1 cellular context compared by ENCODE assay signal in the genomic region with DNA sequence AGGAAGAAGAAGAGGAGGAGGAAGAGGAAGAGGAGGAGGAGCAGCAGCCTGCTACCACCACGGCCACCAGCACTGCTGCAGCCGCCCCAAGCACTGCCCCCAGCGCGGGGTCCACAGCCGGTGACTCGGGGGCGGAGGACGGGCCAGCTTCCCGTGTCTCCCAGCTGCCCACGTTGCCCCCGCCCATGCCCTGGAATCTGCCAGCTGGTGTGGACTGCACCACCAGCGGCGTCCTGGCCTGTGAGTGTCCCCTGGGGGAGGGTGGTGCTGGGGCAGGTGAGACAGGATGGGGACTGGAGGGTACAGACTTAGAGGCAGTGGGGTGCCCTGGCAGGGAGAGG.
TF ChIP-seq lines count a peak whose summit lies in the region.

No MANE protein-coding gene starts in this region.

TF ChIP-seq in H1, 55 proteins besides CTCF, POLR2A, EP300 and RAD21:
- TF ChIP-seq SP4 (IDR thresholded peaks at IDR 0.05; ENCODE audit: low read length): no peak
- TF ChIP-seq CREB1 (IDR thresholded peaks at IDR 0.05): no peak
- no peak for TF ChIP-seq ZNF274 (IDR thresholded peaks at IDR 0.05; ENCODE audit: borderline replicate concordance, extremely low read depth, low read length)
- no peak for TF ChIP-seq KDM4A (IDR thresholded peaks at IDR 0.05; ENCODE audit: low read depth, low read length, severe bottlenecking)
- TF ChIP-seq SIRT6 (IDR thresholded peaks at IDR 0.05; ENCODE audit: low read length): no peak
- no peak for TF ChIP-seq RFX5 (IDR thresholded peaks at IDR 0.05; ENCODE audit: borderline replicate concordance, low read depth, low read length)
- TF ChIP-seq, protein P1, sequence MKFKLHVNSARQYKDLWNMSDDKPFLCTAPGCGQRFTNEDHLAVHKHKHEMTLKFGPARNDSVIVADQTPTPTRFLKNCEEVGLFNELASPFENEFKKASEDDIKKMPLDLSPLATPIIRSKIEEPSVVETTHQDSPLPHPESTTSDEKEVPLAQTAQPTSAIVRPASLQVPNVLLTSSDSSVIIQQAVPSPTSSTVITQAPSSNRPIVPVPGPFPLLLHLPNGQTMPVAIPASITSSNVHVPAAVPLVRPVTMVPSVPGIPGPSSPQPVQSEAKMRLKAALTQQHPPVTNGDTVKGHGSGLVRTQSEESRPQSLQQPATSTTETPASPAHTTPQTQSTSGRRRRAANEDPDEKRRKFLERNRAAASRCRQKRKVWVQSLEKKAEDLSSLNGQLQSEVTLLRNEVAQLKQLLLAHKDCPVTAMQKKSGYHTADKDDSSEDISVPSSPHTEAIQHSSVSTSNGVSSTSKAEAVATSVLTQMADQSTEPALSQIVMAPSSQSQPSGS (IDR thresholded peaks at IDR 0.05; ENCODE audit: low read length): no peak
- TF ChIP-seq SIX5 (IDR thresholded peaks at IDR 0.05; ENCODE audit: low read depth, low read length): no peak
- no peak for TF ChIP-seq BRCA1 (IDR thresholded peaks at IDR 0.05; ENCODE audit: low read depth, low read length)
- TF ChIP-seq FOSL1 (IDR thresholded peaks at IDR 0.05; ENCODE audit: insufficient read depth, low read depth, low read length): no peak
- TF ChIP-seq RBBP5 (IDR thresholded peaks at IDR 0.05; ENCODE audit: borderline replicate concordance, low read depth, low read length): no peak
TF ChIP-seq in H1: peak in this region for 0.
